1 cellular context compared by ENCODE assay signal in the genomic region with DNA sequence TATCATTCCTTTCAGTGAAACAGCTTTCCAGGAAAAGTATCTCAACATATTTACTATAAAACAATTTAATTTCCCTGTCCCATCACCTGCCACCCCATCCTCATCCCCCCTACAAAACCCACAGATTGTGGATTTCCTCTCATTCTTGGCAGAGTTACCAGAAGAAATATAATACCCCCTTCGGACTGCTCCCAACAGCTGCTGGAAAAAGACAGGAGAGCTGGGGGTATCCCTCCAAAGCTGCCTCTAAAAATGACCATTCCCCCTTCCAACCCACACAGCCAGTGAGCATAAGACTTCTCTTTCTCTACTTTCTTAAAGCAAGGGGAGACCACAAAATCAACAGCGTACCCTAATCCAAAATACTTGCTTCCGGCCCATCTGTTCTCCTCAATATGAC.
TF ChIP-seq lines count a peak whose summit lies in the region.

No MANE protein-coding gene starts in this region.

TF ChIP-seq in IMR-90, 13 proteins besides CTCF, POLR2A, EP300 and RAD21:
- TF ChIP-seq CEBPB (IDR thresholded peaks at IDR 0.05; ENCODE audit: low read depth, low read length) (no peak), USF2 (IDR thresholded peaks at IDR 0.05; ENCODE audit: low read depth, low read length) (no peak), RCOR1 (IDR thresholded peaks at IDR 0.05; ENCODE audit: insufficient replicate concordance, low read length) (no peak), MAFK (IDR thresholded peaks at IDR 0.05; ENCODE audit: low read depth, low read length) (no peak), FOS (IDR thresholded peaks at IDR 0.05; ENCODE audit: low read depth, low read length) (no peak), MXI1 (IDR thresholded peaks at IDR 0.05; ENCODE audit: borderline replicate concordance, low read depth, low read length) (no peak), NFE2L2 (IDR thresholded peaks at IDR 0.05; ENCODE audit: low read depth, low read length) (no peak), MAZ (IDR thresholded peaks at IDR 0.05; ENCODE audit: borderline replicate concordance, low read depth, low read length) (no peak), RFX5 (IDR thresholded peaks at IDR 0.05; ENCODE audit: low read depth, low read length) (no peak), CHD1 (IDR thresholded peaks at IDR 0.05; ENCODE audit: low read depth, low read length) (no peak)
- TF ChIP-seq, protein P1, sequence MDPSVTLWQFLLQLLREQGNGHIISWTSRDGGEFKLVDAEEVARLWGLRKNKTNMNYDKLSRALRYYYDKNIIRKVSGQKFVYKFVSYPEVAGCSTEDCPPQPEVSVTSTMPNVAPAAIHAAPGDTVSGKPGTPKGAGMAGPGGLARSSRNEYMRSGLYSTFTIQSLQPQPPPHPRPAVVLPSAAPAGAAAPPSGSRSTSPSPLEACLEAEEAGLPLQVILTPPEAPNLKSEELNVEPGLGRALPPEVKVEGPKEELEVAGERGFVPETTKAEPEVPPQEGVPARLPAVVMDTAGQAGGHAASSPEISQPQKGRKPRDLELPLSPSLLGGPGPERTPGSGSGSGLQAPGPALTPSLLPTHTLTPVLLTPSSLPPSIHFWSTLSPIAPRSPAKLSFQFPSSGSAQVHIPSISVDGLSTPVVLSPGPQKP (IDR thresholded peaks at IDR 0.05; ENCODE audit: borderline replicate concordance, low read depth, low read length) = no peak
TF ChIP-seq in IMR-90: peak in this region for 0.
